Comparison of ENCODE assay signal across 16 cellular contexts in genomic region chr5:78234804-78235203, GRCh38. TPM values are rescaled to one million over a fixed set of nuclear protein-coding genes. Genes with fewer than 3 reads are reported as not detected.
A peak's percentile ranks its signal among the peaks of the same experiment; 100 is the strongest.
DNase-seq lines count a peak whose midpoint lies in the region; ATAC-seq, FAIRE-seq and TF ChIP-seq lines count a peak whose summit lies in the region.
"Had no signal": no experiment of that assay in that cellular context is flagged by ENCODE, and none has a peak within 500 bp of the region (broad histone marks: within the 10 kb centered on the region; RNA-seq: fewer than 3 reads in every experiment).

No MANE protein-coding gene starts in this region.

- WGBS in K562 (ENCODE audit: insufficient coverage, low coverage, missing lambda C conversion rate) = 60% methylated on average over 1 of the region's 1 CpG
- WGBS in stomach, 5 donors = 78 to 96% (median 87%) methylated on average over 1 of the region's 1 CpG

- in situ Hi-C loops in K562 (cut with MboI) = no loop called here

- H3K79me2 ChIP-seq in K562 (ENCODE audit: control insufficient read depth, insufficient read depth, low read length) = peaks cover 1% of the 10 kb centered on the region; the same call in 1 of the 3 replicates

- intact Hi-C loops in K562 (cut with micrococcal nuclease) = no loop called here
- intact Hi-C loops in stomach (cut with DNase I; ENCODE audit: low total_unique reads) = no loop called here

- no peaks in the 10 kb centered on the region for H3K27me3 Mint-ChIP-seq in chondrocyte (ENCODE audit: low read depth)
- H3K27me3 Mint-ChIP-seq: CD4-positive, alpha-beta memory T cell had no signal

- H3K9me3 ChIP-seq in HEK293 (ENCODE audit: control insufficient read depth, insufficient read depth, low read depth, low read length) = no peaks in the 10 kb centered on the region
- H3K9me3 ChIP-seq in K562 (replicated peaks; ENCODE audit: control insufficient read depth, insufficient read depth, low read depth, low read length) = no peaks in the 10 kb centered on the region
- H3K9me3 ChIP-seq in stomach = no peaks in the 10 kb centered on the region

- H3K36me3 Mint-ChIP-seq in chondrocyte (ENCODE audit: low read depth) = peaks cover 9% of the 10 kb centered on the region

- FAIRE-seq in K562 (lab: Jason Lieb, UNC) = no peak
- FAIRE-seq: H1 had no signal

- no peak overlapping the region for H3K27ac Mint-ChIP-seq in chondrocyte (ENCODE audit: unreplicated experiment)
- H3K27ac Mint-ChIP-seq: H9, HFFc6 had no signal

- no peak overlapping the region for H3K4me3 Mint-ChIP-seq in chondrocyte (ENCODE audit: unreplicated experiment)
- H3K4me3 Mint-ChIP-seq: CD4-positive, alpha-beta memory T cell; H9; HFFc6 had no signal

- TF ChIP-seq EP300 in K562 (IDR thresholded peaks at IDR 0.05; ENCODE audit: low read length) (no peak), stomach (IDR thresholded peaks at IDR 0.05) (no peak)

- H3K9me3 Mint-ChIP-seq in chondrocyte (ENCODE audit: low read depth) = no peaks in the 10 kb centered on the region
- H3K9me3 Mint-ChIP-seq: CD4-positive, alpha-beta memory T cell; HFFc6 had no signal

- no peak overlapping the region for H3K27ac ChIP-seq in HEK293 (ENCODE audit: extremely low read depth, low read depth, low read length)
- no peak overlapping the region for H3K27ac ChIP-seq in K562 (ENCODE audit: extremely low read depth, low read depth, low read length)
- H3K27ac ChIP-seq in stomach = peak overlapping the region; percentile 8 to 72 (median 32)

- no peak for ATAC-seq in K562
- ATAC-seq in GM19035 (IDR thresholded peaks at IDR 0.05; ENCODE audit: unreplicated experiment) = no peak
- ATAC-seq: HCT116 had no signal

- H3K4me2 ChIP-seq in K562 (ENCODE audit: insufficient read depth, low read length) = no peak overlapping the region

- DNase-seq in K562 (ENCODE audit: extremely low read depth in 1 of 4, low spot score in 3 of 4) (no peak), stomach (no peak), chondrocyte (ENCODE audit: low spot score) (no peak), occipital lobe (lab: John Stamatoyannopoulos, UW) (no peak)
- DNase-seq: C1 segment of cervical spinal cord; Calu3; CD4-positive, alpha-beta memory T cell; COR-L47; DMS79 treated with DMSO at 0.1 percent for 48 hours; GF-D8; H9; HFFc6 had no signal

- H3K36me3 ChIP-seq in HEK293 (ENCODE audit: control insufficient read depth in 2 of 2, insufficient read depth in 1 of 2, low read length in 2 of 2) (peaks cover 0 to 3% of the 10 kb centered on the region in 2 experiments; a peak in 2 of 3 replicates), K562 (ENCODE audit: control insufficient read depth, insufficient read depth, low read length) (0 out of 3 replicates have a peak, but pooled peaks cover 2% of the 10 kb centered on the region), stomach (peaks cover 0 to 20% (median 9%) of the 10 kb centered on the region in 4 donors)

- TF ChIP-seq CTCF in HEK293 (tag by site-specific recombination; IDR thresholded peaks at IDR 0.05) (no peak), K562 (IDR thresholded peaks at IDR 0.05 in 2 of 3, conservative IDR thresholded peaks at IDR 0.05 in 1 of 3; ENCODE audit: insufficient read depth in 2 of 3, low read depth in 1 of 3, low read length in 3 of 3) (no peak), stomach (IDR thresholded peaks at IDR 0.05) (no peak), chondrocyte (IDR thresholded peaks at IDR 0.05) (no peak)

- no peaks in the 10 kb centered on the region for H3K9me1 ChIP-seq in K562 (ENCODE audit: control insufficient read depth, insufficient read depth, low read length)

- H3K27me3 ChIP-seq in K562 (ENCODE audit: control insufficient read depth in 2 of 2, insufficient read depth in 2 of 2, low read length in 2 of 2) (no peaks in the 10 kb centered on the region), stomach (no peaks in the 10 kb centered on the region)

- H4K20me1 ChIP-seq in K562 (replicated peaks; ENCODE audit: control insufficient read depth, insufficient read depth, low read length) = no peaks in the 10 kb centered on the region

- TF ChIP-seq POLR2A in K562 (conservative IDR thresholded peaks at IDR 0.05) (no peak), stomach (IDR thresholded peaks at IDR 0.05) (no peak)

- POLR2A ChIA-PET in HEK293 (lab: Yijun Ruan, JAX) = no interaction called here
- POLR2A ChIA-PET in K562 (lab: Yijun Ruan, JAX) = no interaction called here

- CTCF ChIA-PET in HEK293 (lab: Yijun Ruan, JAX) = no interaction called here
- CTCF ChIA-PET in K562 (lab: Yijun Ruan, JAX; ENCODE audit: low intra/inter-chr PET ratio) = no interaction called here

- no peaks in the 10 kb centered on the region for H3K4me1 ChIP-seq in HEK293 (ENCODE audit: control insufficient read depth, insufficient read depth, low read length)
- H3K4me1 ChIP-seq in K562 (replicated peaks in 1 of 2; ENCODE audit: control insufficient read depth in 2 of 2, insufficient read depth in 2 of 2, low read length in 2 of 2) = no peaks in the 10 kb centered on the region
- peaks cover 0 to 21% (median 14%) of the 10 kb centered on the region in 4 donors for H3K4me1 ChIP-seq in stomach

- no TSS peak for BruUV-seq in K562 (replicated peaks; lab: Mats Ljungman, UMichigan)

- no peak overlapping the region for H3K9ac ChIP-seq in K562 (ENCODE audit: insufficient read depth in 1 of 2, low read depth in 2 of 2, low read length in 2 of 2)

- peaks cover 24% of the 10 kb centered on the region for H3K4me1 Mint-ChIP-seq in chondrocyte (ENCODE audit: low read depth)
- H3K4me1 Mint-ChIP-seq: H9 had no signal

- H2AFZ ChIP-seq in K562 (ENCODE audit: low read depth, low read length) = no peak overlapping the region

- TF ChIP-seq RAD21 in K562 (CRISPR knock-in tag; conservative IDR thresholded peaks at IDR 0.05 in 1 of 2, IDR thresholded peaks at IDR 0.05 in 1 of 2) = no peak

- H3K4me3 ChIP-seq in HEK293 (ENCODE audit: low read depth, low read length) = no peak overlapping the region
- H3K4me3 ChIP-seq in K562 = no peak overlapping the region
- H3K4me3 ChIP-seq in stomach = no peak overlapping the region

TF ChIP-seq in HEK293, 187 proteins besides CTCF, POLR2A, EP300 and RAD21:
- TF ChIP-seq EGR2 (tag by site-specific recombination; IDR thresholded peaks at IDR 0.05; ENCODE audit: low read depth) = peak; percentile 80; the same call in 1 of the 2 replicates
- no peak for TF ChIP-seq ZNF660 (tag by site-specific recombination; IDR thresholded peaks at IDR 0.05)
- TF ChIP-seq ZFHX2 (tag by site-specific recombination; conservative IDR thresholded peaks at IDR 0.05) = peak; percentile 81

TF ChIP-seq in K562, 482 proteins besides CTCF, POLR2A, EP300 and RAD21:
- TF ChIP-seq, protein P1, sequence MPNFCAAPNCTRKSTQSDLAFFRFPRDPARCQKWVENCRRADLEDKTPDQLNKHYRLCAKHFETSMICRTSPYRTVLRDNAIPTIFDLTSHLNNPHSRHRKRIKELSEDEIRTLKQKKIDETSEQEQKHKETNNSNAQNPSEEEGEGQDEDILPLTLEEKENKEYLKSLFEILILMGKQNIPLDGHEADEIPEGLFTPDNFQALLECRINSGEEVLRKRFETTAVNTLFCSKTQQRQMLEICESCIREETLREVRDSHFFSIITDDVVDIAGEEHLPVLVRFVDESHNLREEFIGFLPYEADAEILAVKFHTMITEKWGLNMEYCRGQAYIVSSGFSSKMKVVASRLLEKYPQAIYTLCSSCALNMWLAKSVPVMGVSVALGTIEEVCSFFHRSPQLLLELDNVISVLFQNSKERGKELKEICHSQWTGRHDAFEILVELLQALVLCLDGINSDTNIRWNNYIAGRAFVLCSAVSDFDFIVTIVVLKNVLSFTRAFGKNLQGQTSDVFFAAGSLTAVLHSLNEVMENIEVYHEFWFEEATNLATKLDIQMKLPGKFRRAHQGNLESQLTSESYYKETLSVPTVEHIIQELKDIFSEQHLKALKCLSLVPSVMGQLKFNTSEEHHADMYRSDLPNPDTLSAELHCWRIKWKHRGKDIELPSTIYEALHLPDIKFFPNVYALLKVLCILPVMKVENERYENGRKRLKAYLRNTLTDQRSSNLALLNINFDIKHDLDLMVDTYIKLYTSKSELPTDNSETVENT (CRISPR knock-in tag; IDR thresholded peaks at IDR 0.05) = no peak
- peak; percentile 76 for TF ChIP-seq EGR1 (conservative IDR thresholded peaks at IDR 0.05)

RNA-seq across cellular contexts. Expression of gene AP3B1, which starts 59.7 kb away (rescaled TPM):
- 28.7 and 124 TPM in 2 replicates for total RNA-seq in K562 (2011; cell fraction: chromatin; rRNA removed; ENCODE audit: low replicate concordance)
- 12.8 and 17.6 TPM in 2 replicates for total RNA-seq in K562 (2011; cell fraction: nucleolus; rRNA removed)
- total RNA-seq in K562 (2011; cell fraction: nucleoplasm; rRNA removed) = 41.8 and 63.9 TPM in 2 replicates
- total RNA-seq in K562 (2014; rRNA removed) = 33.4 and 34.1 TPM in 2 replicates
- 55.7 and 65.6 TPM in 2 replicates for total RNA-seq in K562 (2014; rRNA removed; fragmentation: Illumina TruSeq; extraction: Trizol)
- total RNA-seq in K562 (2015; rRNA removed; fragmentation: Illumina TruSeq; extraction: Trizol) = 60.4 and 61.8 TPM in 2 replicates
- 42.2 and 42.8 TPM in 2 replicates for total RNA-seq in K562 (2021)
- polyA plus RNA-seq in K562 (2011; rRNA removed) = 51.4 and 55.6 TPM in 2 replicates
- 21.8 and 45.4 TPM in 2 replicates for polyA plus RNA-seq in K562 (2011; cell fraction: cytosol; rRNA removed)
- 20.3 and 36.5 TPM in 2 replicates for polyA plus RNA-seq in K562 (2011; cell fraction: nucleus; rRNA removed)
- 40.5 and 54.7 TPM in 2 replicates for polyA plus RNA-seq in K562 (2012)
- 46.8 and 55.1 TPM in 2 replicates for polyA plus RNA-seq in K562 (2014; fragmentation: Illumina TruSeq; extraction: Trizol)
- polyA plus RNA-seq in K562 (2014; fragmentation: Nextera tagmentation; extraction: Ambion mirVana) = 10 to 100 TPM; 21.1 to 30.9 TPM
- 25.2 and 29.8 TPM in 2 replicates for polyA plus RNA-seq in K562 (2014; rRNA removed)
- polyA minus RNA-seq in K562 (2011; rRNA and poly(A)+ RNA removed) = 94.2 and 106 TPM in 2 replicates
- 27.1 and 30.8 TPM in 2 replicates for polyA minus RNA-seq in K562 (2011; cell fraction: cytosol; rRNA and poly(A)+ RNA removed)
- polyA minus RNA-seq in K562 (2011; cell fraction: nucleus; rRNA and poly(A)+ RNA removed) = 39.6 and 79.5 TPM in 2 replicates
- 10 to 100 TPM; 15.2 to 81.0 (median 19.8) TPM for total RNA-seq in stomach
- polyA plus RNA-seq in stomach = 10 to 100 TPM; 19.1 to 27.5 (median 27.2) TPM
- 60.3 to 74.5 TPM (median 60.4 TPM) in 3 replicates for total RNA-seq in chondrocyte
- 34.3 TPM for total RNA-seq in occipital lobe

Comparison
In these comparisons a context has a peak if more than half of its experiments do, and no peak if none do; other contexts are left out.
1. H3K27ac ChIP-seq: peak in stomach (5 of 5); none in HEK293 (single experiment) and K562 (single experiment).